In the genomic region with DNA sequence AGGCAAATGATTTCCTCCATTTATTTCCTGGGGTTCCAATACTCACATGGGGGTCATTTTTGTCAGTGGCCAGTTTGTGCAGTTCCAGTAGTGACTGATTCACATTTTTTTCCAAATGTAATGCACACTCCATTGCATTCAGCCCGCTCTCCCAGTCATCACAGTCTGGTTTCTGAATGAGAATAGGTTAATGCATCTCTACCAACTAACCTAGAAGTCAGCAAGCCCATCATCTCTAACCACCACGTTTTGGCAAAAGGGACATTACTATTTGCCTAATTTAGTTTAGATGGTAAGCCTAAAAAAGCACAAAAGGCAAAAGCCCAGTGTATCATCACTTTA, we compare ENCODE assay signal across 9 cellular contexts. TPM values are rescaled to one million over a fixed set of nuclear protein-coding genes. Genes with fewer than 3 reads are reported as not detected.
DNase-seq lines count a peak whose midpoint lies in the region; ATAC-seq and TF ChIP-seq lines count a peak whose summit lies in the region.
"Had no signal": no experiment of that assay in that cellular context is flagged by ENCODE, and none has a peak within 500 bp of the region (broad histone marks: within the 10 kb centered on the region; RNA-seq: fewer than 3 reads in every experiment).

No MANE protein-coding gene starts in this region.

- intact Hi-C loops in left colon (cut with DNase I, micrococcal nuclease): loop anchor here in 1 of 2 donors (10.0 kb wide), 1 partner anchor 170 kb away; the partner anchor contains the start of genes FEN1 and TMEM258

- H3K27me3 ChIP-seq in DND-41 (ENCODE audit: insufficient read depth, low read length, poor library complexity) (no peaks in the 10 kb centered on the region), fibroblast of lung (ENCODE audit: control insufficient read depth, insufficient read depth, low read length) (no peaks in the 10 kb centered on the region)

- peaks cover 30% of the 10 kb centered on the region for H3K4me1 ChIP-seq in DND-41 (ENCODE audit: insufficient read depth, low read length)
- peaks cover 16% of the 10 kb centered on the region for H3K4me1 ChIP-seq in fibroblast of lung (ENCODE audit: control insufficient read depth, extremely low read depth, insufficient read depth, low read length)

- DNase-seq in DND-41: no peak
- DNase-seq in fibroblast of lung (ENCODE audit: low read depth in 2 of 2): no peak
- DNase-seq in retinal pigment epithelial cell (ENCODE audit: low read depth): no peak
- no peak for DNase-seq in NCI-H146 (lab: John Stamatoyannopoulos, UW)
- DNase-seq in left colon: no peak
- no peak for DNase-seq in NCI-H1436 treated with DMSO at 0.1 percent for 48 hours (lab: John Stamatoyannopoulos, UW)
- no peak for DNase-seq in stimulated activated CD4-positive, alpha-beta T cell treated with anti-CD3 and anti-CD28 coated beads, Interleukin-15, amount 100 ng/mL, for 24 hours
- DNase-seq: NCI-H1694 had no signal

- H3K9ac ChIP-seq in DND-41 (ENCODE audit: low read depth, low read length) (no peak overlapping the region), fibroblast of lung (ENCODE audit: insufficient read depth, low read length) (no peak overlapping the region)

- ATAC-seq in DND-41 (ENCODE audit: insufficient read depth, low read depth) (no peak), left colon (no peak)

- H3K27ac ChIP-seq in DND-41 (ENCODE audit: low read length): no peak overlapping the region
- H3K27ac ChIP-seq in fibroblast of lung (ENCODE audit: insufficient read depth, low read length): peak overlapping the region; percentile 26

- no peaks in the 10 kb centered on the region for H3K9me3 ChIP-seq in DND-41 (ENCODE audit: insufficient read depth, low read length, severe bottlenecking)
- H3K9me3 ChIP-seq in fibroblast of lung (ENCODE audit: control insufficient read depth, insufficient read depth, low read depth, low read length): no peaks in the 10 kb centered on the region

- H4K20me1 ChIP-seq in DND-41 (ENCODE audit: insufficient read depth, low read length) (peaks cover 22% of the 10 kb centered on the region), fibroblast of lung (ENCODE audit: control insufficient read depth, extremely low read depth, insufficient read depth, low read length) (peaks cover 6% of the 10 kb centered on the region)

- H3K36me3 ChIP-seq in DND-41 (ENCODE audit: insufficient read depth, low read length): peaks cover 33% of the 10 kb centered on the region
- H3K36me3 ChIP-seq in fibroblast of lung (ENCODE audit: control insufficient read depth, insufficient read depth, low read length): peaks cover 13% of the 10 kb centered on the region

- H3K4me3 ChIP-seq in DND-41 (ENCODE audit: low read depth in 1 of 2, low read length in 2 of 2): no peak overlapping the region
- H3K4me3 ChIP-seq in WI38 (ENCODE audit: low read depth, low read length): peak overlapping the region; percentile 100
- H3K4me3 ChIP-seq in fibroblast of lung (replicated peaks in 1 of 4; ENCODE audit: control extremely low read depth in 1 of 4, insufficient read depth in 1 of 4, low read depth in 3 of 4, low read length in 4 of 4): peak overlapping the region; percentile 70 to 93 (median 88)
- H3K4me3 ChIP-seq in retinal pigment epithelial cell (ENCODE audit: low read length): peak overlapping the region; percentile 100

- H3K79me2 ChIP-seq in DND-41 (ENCODE audit: insufficient read depth, low read length): peaks cover 20% of the 10 kb centered on the region
- H3K79me2 ChIP-seq in fibroblast of lung (ENCODE audit: control insufficient read depth, insufficient read depth, low read length): peaks cover 38% of the 10 kb centered on the region

- H3K4me2 ChIP-seq in DND-41 (ENCODE audit: insufficient read depth, low read length) (peak overlapping the region; percentile 82; the same call in 1 of the 2 replicates), fibroblast of lung (ENCODE audit: extremely low read depth, insufficient read depth, low read length) (peak overlapping the region; percentile 67)

- TF ChIP-seq CTCF in DND-41 (IDR thresholded peaks at IDR 0.05; ENCODE audit: borderline replicate concordance, extremely low read depth, low read length, poor library complexity, severe bottlenecking) (no peak), WI38 (IDR thresholded peaks at IDR 0.05; ENCODE audit: low read depth, low read length) (no peak), fibroblast of lung (conservative IDR thresholded peaks at IDR 0.05 in 1 of 2, IDR thresholded peaks at IDR 0.05 in 1 of 2; ENCODE audit: low read depth in 1 of 2, low read length in 2 of 2) (no peak), retinal pigment epithelial cell (conservative IDR thresholded peaks at IDR 0.05; ENCODE audit: low read depth, low read length) (no peak)

- H2AFZ ChIP-seq in DND-41 (ENCODE audit: low read depth, low read length): no peak overlapping the region
- no peak overlapping the region for H2AFZ ChIP-seq in fibroblast of lung (ENCODE audit: low read length)

RNA-seq across cellular contexts. Expression of gene FTH1, which starts 2.5 kb away (rescaled TPM):
- total RNA-seq in fibroblast of lung (2,097 and 2,219 TPM in 2 replicates), left colon (1,000 to 10,000 TPM; 4,322 to 5,591 TPM)
- polyA plus RNA-seq in fibroblast of lung: 2,789 and 3,749 TPM in 2 replicates
- 6,217 and 7,699 TPM in 2 replicates for polyA plus RNA-seq in fibroblast of lung (2012)
- polyA minus RNA-seq in fibroblast of lung (ENCODE audit: low replicate concordance): 2,081 and 2,338 TPM in 2 replicates

RNA-seq across cellular contexts. Expression of gene BEST1, which starts 14.8 kb away (rescaled TPM):
- 7.7 and 15.2 TPM in 2 replicates for total RNA-seq in fibroblast of lung
- 1.5 and 2.5 TPM in 2 replicates for polyA plus RNA-seq in fibroblast of lung
- 2.7 and 3.0 TPM in 2 replicates for polyA plus RNA-seq in fibroblast of lung (2012)
- 1.9 and 2.9 TPM in 2 replicates for polyA minus RNA-seq in fibroblast of lung (ENCODE audit: low replicate concordance)
- total RNA-seq in left colon: 1 to 10 TPM in 1 of 2 donors, under 1 TPM in 1; 0.64 to 1.6 TPM

RNA-seq across cellular contexts. Expression of gene RAB3IL1, which starts 47.5 kb away (rescaled TPM):
- 13.4 TPM in 2 replicates for total RNA-seq in fibroblast of lung
- 9.6 and 9.9 TPM in 2 replicates for polyA plus RNA-seq in fibroblast of lung
- 14.7 and 15.8 TPM in 2 replicates for polyA plus RNA-seq in fibroblast of lung (2012)
- polyA minus RNA-seq in fibroblast of lung (ENCODE audit: low replicate concordance): 15.8 and 16.9 TPM in 2 replicates
- 1 to 10 TPM; 3.1 to 7.0 TPM for total RNA-seq in left colon

Comparison
In these comparisons a context has a peak if more than half of its experiments do, and no peak if none do; other contexts are left out.
1. H3K4me3 ChIP-seq: peak in WI38 (single experiment), fibroblast of lung (4 of 4) and retinal pigment epithelial cell (single experiment); none in DND-41 (0 of 2).